24 cellular contexts compared by ENCODE assay signal in genomic region chr18:48195782-48196181, GRCh38.
"Had no signal": no experiment of that assay in that cellular context is flagged by ENCODE, and none has a peak within 500 bp of the region (broad histone marks: within the 10 kb centered on the region; RNA-seq: fewer than 3 reads in every experiment).

No MANE protein-coding gene starts in this region.

- H3K4me2 ChIP-seq: hepatocyte, neural progenitor cell had no signal

- ATAC-seq: natural killer cell; right cardiac atrium; sciatic nerve; stimulated activated effector memory CD8-positive, alpha-beta T cell treated with anti-CD3 and anti-CD28 coated beads, Interleukin-12 subunit alpha, Interleukin-12 subunit beta, amount 100 ng/mL, for 72 hours; upper lobe of right lung had no signal

- H3K36me3 ChIP-seq: left ventricle myocardium inferior, neural progenitor cell, neutrophil, ovary, suprapubic skin, thoracic aorta, tibial artery, upper lobe of right lung had no signal

- H3K4me3 ChIP-seq: hepatocyte, left ventricle myocardium inferior, lung, neural progenitor cell, ovary, skin epidermis, suprapubic skin, thoracic aorta, tibial artery, upper lobe of right lung had no signal

- H2AFZ ChIP-seq: hepatocyte, neural progenitor cell had no signal

- DNase-seq: islet precursor cell; left ventricle myocardium inferior; mesendoderm; naive B cell; natural killer cell; nephron progenitor cell; ovary; retina; right cardiac atrium; stimulated activated CD4-positive, alpha-beta T cell treated with anti-CD3 and anti-CD28 coated beads, Interleukin-12 subunit alpha, Interleukin-12 subunit beta, amount 100 ng/mL, for 4 hours; stimulated activated CD4-positive, alpha-beta T cell treated with anti-CD3 and anti-CD28 coated beads, Interleukin-2, amount 100 ng/mL, for 24 hours; stimulated activated CD4-positive, alpha-beta T cell treated with anti-CD3 and anti-CD28 coated beads, Interleukin-4, amount 100 ng/mL, for 1 hour; stimulated activated naive CD4-positive, alpha-beta T cell; tibial artery; upper lobe of right lung had no signal

- H3K27ac ChIP-seq: hepatocyte, left ventricle myocardium inferior, neural progenitor cell, neutrophil, ovary, skin epidermis, suprapubic skin, thoracic aorta, tibial artery, upper lobe of right lung had no signal

- H3K9ac ChIP-seq: neural progenitor cell had no signal

- H3K9me3 ChIP-seq: left ventricle myocardium inferior, neutrophil, ovary, suprapubic skin, thoracic aorta, tibial artery, upper lobe of right lung had no signal

- H3K27me3 ChIP-seq: hepatocyte, neural progenitor cell, ovary, suprapubic skin, tibial artery, upper lobe of right lung had no signal

- H3K79me2 ChIP-seq: hepatocyte had no signal
